ENCODE assay signal across 9 cellular contexts in the genomic region with DNA sequence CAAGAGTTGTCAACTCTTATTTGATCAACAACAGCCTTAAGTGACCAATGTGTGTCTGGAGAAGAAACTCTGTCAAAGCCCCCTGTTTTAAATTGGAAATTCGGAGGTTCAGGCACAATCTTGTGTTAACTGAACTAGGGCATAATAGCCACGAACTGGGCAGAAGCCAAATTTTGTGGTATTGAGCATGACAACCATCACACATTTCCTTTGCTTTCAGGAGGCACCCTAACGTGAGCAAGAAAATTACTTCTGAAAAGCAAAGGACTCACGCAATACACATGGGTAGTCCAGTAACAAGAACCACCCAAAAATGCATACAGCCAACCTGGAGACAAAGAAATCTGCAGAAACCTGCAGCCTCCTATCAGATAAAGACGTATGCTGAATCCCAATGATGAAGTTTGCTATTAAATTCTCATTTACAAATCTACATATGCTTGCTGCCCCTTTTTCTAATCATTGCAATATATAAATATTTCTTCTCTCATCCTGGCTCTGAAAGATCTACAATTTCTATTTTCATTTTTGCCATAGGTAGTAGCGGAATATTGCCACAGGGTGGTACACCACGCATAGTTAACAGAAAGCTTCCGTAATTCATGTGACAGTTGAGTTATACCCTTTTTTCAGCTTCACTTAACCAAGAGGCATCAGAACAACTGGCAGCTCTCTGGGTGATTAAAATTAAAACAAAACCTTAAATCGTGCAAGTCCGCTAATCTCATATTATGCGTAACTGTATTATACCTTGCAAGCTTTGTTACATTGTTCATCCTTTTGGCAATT.
DNase-seq lines count a peak whose midpoint lies in the region; ATAC-seq and TF ChIP-seq lines count a peak whose summit lies in the region.
"Had no signal": no experiment of that assay in that cellular context is flagged by ENCODE, and none has a peak within 500 bp of the region (broad histone marks: within the 10 kb centered on the region; RNA-seq: fewer than 3 reads in every experiment).

No MANE protein-coding gene starts in this region.

- H3K4me3 Mint-ChIP-seq in naive thymus-derived CD8-positive, alpha-beta T cell: no peak overlapping the region

- CTCF ChIA-PET in HEK293 (lab: Yijun Ruan, JAX): interaction anchor here (0.6 to 1.0 kb wide), 6 partner anchors 11 to 1259 kb away, joined by 3 to 6 read pairs (median 4); no protein-coding TSS in a partner anchor

- ATAC-seq in naive thymus-derived CD8-positive, alpha-beta T cell: no peak

- H3K4me3 ChIP-seq in HEK293 (ENCODE audit: low read depth, low read length) (no peak overlapping the region), lower leg skin (ENCODE audit: low read depth, poor library complexity, severe bottlenecking) (no peak overlapping the region), coronary artery (no peak overlapping the region)
- H3K4me3 ChIP-seq: thoracic aorta had no signal

- no peaks in the 10 kb centered on the region for H3K4me1 ChIP-seq in HEK293 (ENCODE audit: control insufficient read depth, insufficient read depth, low read length)

- POLR2A ChIA-PET in HEK293 (lab: Yijun Ruan, JAX): no interaction called here
- POLR2A ChIA-PET in naive thymus-derived CD8-positive, alpha-beta T cell (lab: Charles Lee): no interaction called here

- TF ChIP-seq CTCF in HEK293 (tag by site-specific recombination; IDR thresholded peaks at IDR 0.05) (no peak), lower leg skin (IDR thresholded peaks at IDR 0.05) (no peak), coronary artery (IDR thresholded peaks at IDR 0.05) (no peak)

- no peaks in the 10 kb centered on the region for H3K9me3 ChIP-seq in HEK293 (ENCODE audit: control insufficient read depth, insufficient read depth, low read depth, low read length)
- H3K9me3 ChIP-seq: thoracic aorta had no signal

- intact Hi-C loops in lower leg skin (cut with DNase I; ENCODE audit: low total_unique reads): no loop called here

- H3K9me3 Mint-ChIP-seq in naive thymus-derived CD8-positive, alpha-beta T cell: peaks cover 0 to 3% (median 0%) of the 10 kb centered on the region in 9 donors

- no peak overlapping the region for H3K27ac ChIP-seq in HEK293 (ENCODE audit: extremely low read depth, low read depth, low read length)
- no peak overlapping the region for H3K27ac ChIP-seq in coronary artery
- H3K27ac ChIP-seq: thoracic aorta had no signal

- no peaks in the 10 kb centered on the region for H3K36me3 Mint-ChIP-seq in naive thymus-derived CD8-positive, alpha-beta T cell

- H3K27ac Mint-ChIP-seq in naive thymus-derived CD8-positive, alpha-beta T cell: no peak overlapping the region

- no peaks in the 10 kb centered on the region for H3K4me1 Mint-ChIP-seq in naive thymus-derived CD8-positive, alpha-beta T cell

- TF ChIP-seq POLR2A in lower leg skin (IDR thresholded peaks at IDR 0.05): no peak

- 41 to 44% methylated on average over 11 of the region's 11 CpGs for WGBS in lower leg skin, 2 donors

- peak; percentile 6 for DNase-seq in DMS53 treated with DMSO at 0.1 percent for 48 hours (lab: John Stamatoyannopoulos, UW; ENCODE audit: unreplicated experiment)
- DNase-seq in NCI-H446 treated with DMSO at 0.1 percent for 48 hours (lab: John Stamatoyannopoulos, UW): peak; percentile 85
- DNase-seq in dermis blood vessel endothelial cell: peak; percentile 10
- peak; percentile 27 for DNase-seq in putamen (ENCODE audit: low spot score)
- no peak for DNase-seq in lower leg skin (ENCODE audit: low spot score in 2 of 2)
- DNase-seq in naive thymus-derived CD8-positive, alpha-beta T cell: no peak
- no peak for DNase-seq in coronary artery (ENCODE audit: low spot score)

- H3K27me3 Mint-ChIP-seq in naive thymus-derived CD8-positive, alpha-beta T cell: peaks cover 0 to 8% (median 3%) of the 10 kb centered on the region in 5 donors

- no peaks in the 10 kb centered on the region for H3K36me3 ChIP-seq in HEK293 (ENCODE audit: control insufficient read depth in 2 of 2, insufficient read depth in 1 of 2, low read length in 2 of 2)
- H3K36me3 ChIP-seq: thoracic aorta had no signal

TF ChIP-seq in HEK293, 187 proteins besides CTCF, POLR2A, EP300 and RAD21:
- TF ChIP-seq, protein P1, sequence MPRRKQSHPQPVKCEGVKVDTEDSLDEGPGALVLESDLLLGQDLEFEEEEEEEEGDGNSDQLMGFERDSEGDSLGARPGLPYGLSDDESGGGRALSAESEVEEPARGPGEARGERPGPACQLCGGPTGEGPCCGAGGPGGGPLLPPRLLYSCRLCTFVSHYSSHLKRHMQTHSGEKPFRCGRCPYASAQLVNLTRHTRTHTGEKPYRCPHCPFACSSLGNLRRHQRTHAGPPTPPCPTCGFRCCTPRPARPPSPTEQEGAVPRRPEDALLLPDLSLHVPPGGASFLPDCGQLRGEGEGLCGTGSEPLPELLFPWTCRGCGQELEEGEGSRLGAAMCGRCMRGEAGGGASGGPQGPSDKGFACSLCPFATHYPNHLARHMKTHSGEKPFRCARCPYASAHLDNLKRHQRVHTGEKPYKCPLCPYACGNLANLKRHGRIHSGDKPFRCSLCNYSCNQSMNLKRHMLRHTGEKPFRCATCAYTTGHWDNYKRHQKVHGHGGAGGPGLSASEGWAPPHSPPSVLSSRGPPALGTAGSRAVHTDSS (tag by site-specific recombination; IDR thresholded peaks at IDR 0.05): no peak
- peak; percentile 23; the same call in 1 of the 2 replicates for TF ChIP-seq ZNF654 (tag by site-specific recombination; IDR thresholded peaks at IDR 0.05; ENCODE audit: low read depth)

Comparison
In these comparisons a context has a peak if more than half of its experiments do, and no peak if none do; other contexts are left out.
1. DNase-seq: peak in DMS53 treated with DMSO at 0.1 percent for 48 hours (single experiment), NCI-H446 treated with DMSO at 0.1 percent for 48 hours (single experiment), dermis blood vessel endothelial cell (single experiment) and putamen (single experiment); none in lower leg skin (0 of 2), naive thymus-derived CD8-positive, alpha-beta T cell (0 of 10) and coronary artery (single experiment).